ENCODE assay signal across 19 cellular contexts in the genomic region with DNA sequence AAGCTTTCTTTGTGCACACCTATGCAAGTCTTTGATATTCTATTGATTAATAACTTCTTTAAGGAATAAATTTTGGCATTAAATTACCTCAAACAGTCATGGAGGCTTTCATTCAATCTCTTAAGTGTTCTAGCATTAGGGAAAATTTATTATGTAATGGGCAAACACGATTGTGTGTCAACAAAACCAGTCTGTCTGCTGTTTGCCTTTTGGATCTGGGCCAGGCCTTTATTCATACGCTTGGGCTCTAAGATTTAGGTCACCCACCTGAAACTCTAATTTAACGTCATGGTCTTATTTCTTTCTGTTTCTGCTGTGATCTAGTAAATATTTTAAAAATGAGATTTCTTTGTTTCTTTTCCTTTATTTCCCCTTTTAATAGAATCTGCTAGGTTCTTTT.
DNase-seq lines count a peak whose midpoint lies in the region; ATAC-seq and TF ChIP-seq lines count a peak whose summit lies in the region.
"Had no signal": no experiment of that assay in that cellular context is flagged by ENCODE, and none has a peak within 500 bp of the region (broad histone marks: within the 10 kb centered on the region; RNA-seq: fewer than 3 reads in every experiment).

No MANE protein-coding gene starts in this region.

- H3K27ac Mint-ChIP-seq in nephron = peak overlapping the region; percentile 12 to 80 (median 19)
- H3K27ac Mint-ChIP-seq: CD8-positive, alpha-beta T cell; HFFc6; stimulated activated memory B cell treated with anti-CD40 and anti-IgM and Interleukin-4, amounts not matched to agents 10 μg/mL and 1 μg/mL and 100 μg/mL, for 72 hours had no signal

- CTCF ChIA-PET in GM10248 (lab: Yijun Ruan, JAX) = interaction anchor here (1.1 kb wide), 1 partner anchor 25 kb away, joined by 3 read pairs; no protein-coding TSS in a partner anchor

- no peak overlapping the region for H3K4me3 Mint-ChIP-seq in nephron
- H3K4me3 Mint-ChIP-seq: CD8-positive, alpha-beta T cell; HFFc6; stimulated activated memory B cell treated with anti-CD40 and anti-IgM and Interleukin-4, amounts not matched to agents 10 μg/mL and 1 μg/mL and 100 μg/mL, for 72 hours had no signal

- H3K4me1 Mint-ChIP-seq in nephron = peaks cover 38% of the 10 kb centered on the region
- H3K4me1 Mint-ChIP-seq: stimulated activated memory B cell treated with anti-CD40 and anti-IgM and Interleukin-4, amounts not matched to agents 10 μg/mL and 1 μg/mL and 100 μg/mL, for 72 hours had no signal

- H3K4me3 ChIP-seq in LNCaP clone FGC (ENCODE audit: low read depth, low read length) = no peak overlapping the region
- H3K4me3 ChIP-seq: heart right ventricle, thyroid gland had no signal

- DNase-seq in LNCaP clone FGC (ENCODE audit: low read depth) (peak; percentile 87), NCI-H2081 treated with DMSO at 0.1 percent for 48 hours (lab: John Stamatoyannopoulos, UW) (peak; percentile 79), SHP77 (lab: John Stamatoyannopoulos, UW) (peak; percentile 75 to 80), GM10248 (ENCODE audit: extremely low spot score) (no peak), T1000 (lab: John Stamatoyannopoulos, UW) (no peak)
- no peak for DNase-seq in activated effector memory CD4-positive, alpha-beta T cell treated with Interleukin-2 at 50 U/mL for 16 hours
- DNase-seq: activated CD4-positive, alpha-beta T cell treated with anti-CD3 and anti-CD28 coated beads, Interleukin-2, amount 50 U/mL, for 48 hours; activated naive CD4-positive, alpha-beta T cell; CD8-positive, alpha-beta T cell; heart right ventricle; HFFc6; NCI-H1048; NCI-H524; right cardiac atrium; stimulated activated CD4-positive, alpha-beta T cell treated with anti-CD3 and anti-CD28 coated beads, Interleukin-15, amount 100 ng/mL, for 24 hours had no signal

- no peaks in the 10 kb centered on the region for H3K9me3 Mint-ChIP-seq in nephron

- POLR2A ChIA-PET in GM10248 (lab: Yijun Ruan, JAX) = no interaction called here

- no peak for TF ChIP-seq CTCF in LNCaP clone FGC (IDR thresholded peaks at IDR 0.05; ENCODE audit: control insufficient read depth, extremely low read depth, insufficient read depth)
- no peak for TF ChIP-seq CTCF in nephron (IDR thresholded peaks at IDR 0.05; ENCODE audit: unreplicated experiment in 3 of 3)
- TF ChIP-seq CTCF in GM10248 (IDR thresholded peaks at IDR 0.05; ENCODE audit: control extremely low read depth, extremely low read depth, low read depth, missing control alignments) = no peak

- ATAC-seq in esophagus mucosa = no peak
- ATAC-seq: CD8-positive, alpha-beta T cell; heart right ventricle; right cardiac atrium; stimulated activated memory B cell treated with anti-CD40 and anti-IgM and Interleukin-4, amounts not matched to agents 10 μg/mL and 1 μg/mL and 100 μg/mL, for 72 hours had no signal

- H3K27me3 Mint-ChIP-seq in nephron (ENCODE audit: low read depth) = no peaks in the 10 kb centered on the region
- H3K27me3 Mint-ChIP-seq: stimulated activated memory B cell treated with anti-CD40 and anti-IgM and Interleukin-4, amounts not matched to agents 10 μg/mL and 1 μg/mL and 100 μg/mL, for 72 hours had no signal

- H3K36me3 Mint-ChIP-seq in nephron (ENCODE audit: low read depth) = no peaks in the 10 kb centered on the region
- H3K36me3 Mint-ChIP-seq: CD8-positive, alpha-beta T cell; stimulated activated memory B cell treated with anti-CD40 and anti-IgM and Interleukin-4, amounts not matched to agents 10 μg/mL and 1 μg/mL and 100 μg/mL, for 72 hours had no signal

Comparison
In these comparisons a context has a peak if more than half of its experiments do, and no peak if none do; other contexts are left out.
1. DNase-seq: peak in LNCaP clone FGC (single experiment), NCI-H2081 treated with DMSO at 0.1 percent for 48 hours (single experiment) and SHP77 (2 of 2); none in activated effector memory CD4-positive, alpha-beta T cell treated with Interleukin-2 at 50 U/mL for 16 hours (single experiment), GM10248 (single experiment) and T1000 (single experiment).